In genomic region chr5:150660108-150660831, GRCh38 we compare ENCODE assay signal across 1 cellular context.
TF ChIP-seq lines count a peak whose summit lies in the region.

No MANE protein-coding gene starts in this region.

TF ChIP-seq in IMR-90, 13 proteins besides CTCF, POLR2A, EP300 and RAD21:
- TF ChIP-seq MAFK (IDR thresholded peaks at IDR 0.05; ENCODE audit: low read depth, low read length) = no peak
- no peak for TF ChIP-seq CEBPB (IDR thresholded peaks at IDR 0.05; ENCODE audit: low read depth, low read length)
- TF ChIP-seq MAZ (IDR thresholded peaks at IDR 0.05; ENCODE audit: borderline replicate concordance, low read depth, low read length) = peak; percentile 0; the same call in 1 of the 2 replicates
- no peak for TF ChIP-seq NFE2L2 (IDR thresholded peaks at IDR 0.05; ENCODE audit: low read depth, low read length)
